ENCODE assay signal across 21 cellular contexts in genomic region chr5:123181394-123181801, GRCh38.
DNase-seq lines count a peak whose midpoint lies in the region; ATAC-seq, FAIRE-seq and TF ChIP-seq lines count a peak whose summit lies in the region.
"Had no signal": no experiment of that assay in that cellular context is flagged by ENCODE, and none has a peak within 500 bp of the region (broad histone marks: within the 10 kb centered on the region; RNA-seq: fewer than 3 reads in every experiment).

No MANE protein-coding gene starts in this region.

- intact Hi-C loops in ovary (cut with DNase I) = no loop called here

- H3K4me1 ChIP-seq in adipocyte (ENCODE audit: control insufficient read depth, insufficient read depth, low read length) = peaks cover 21% of the 10 kb centered on the region
- peaks cover 37% of the 10 kb centered on the region for H3K4me1 ChIP-seq in mesodermal cell (ENCODE audit: control insufficient read depth, insufficient read depth, low read length, poor library complexity, severe bottlenecking)
- H3K4me1 ChIP-seq in ovary (ENCODE audit: insufficient read depth) = peaks cover 2% of the 10 kb centered on the region
- H3K4me1 ChIP-seq: left lung had no signal

- WGBS in mesodermal cell (ENCODE audit: insufficient coverage in 2 of 2), 2 experiments = 86 to 87% methylated on average over 4 of the region's 5 CpGs
- 91 to 95% (median 92%) methylated on average over 5 of the region's 5 CpGs for WGBS in ovary, 3 donors

- no peak for TF ChIP-seq CTCF in D721Med (IDR thresholded peaks at IDR 0.05; ENCODE audit: insufficient read depth, missing control alignments)
- TF ChIP-seq CTCF in ovary (IDR thresholded peaks at IDR 0.05) = no peak

- TF ChIP-seq POLR2A in ovary (IDR thresholded peaks at IDR 0.05) = no peak

- no peak for TF ChIP-seq EP300 in ovary (IDR thresholded peaks at IDR 0.05)

- H3K27me3 ChIP-seq in adipocyte (replicated peaks; ENCODE audit: control insufficient read depth, insufficient read depth, low read length) = no peaks in the 10 kb centered on the region
- no peaks in the 10 kb centered on the region for H3K27me3 ChIP-seq in ovary
- H3K27me3 ChIP-seq: cardiac muscle cell, gastrocnemius medialis, left lung had no signal

- peak overlapping the region; percentile 68 for H3K27ac ChIP-seq in mesodermal cell (ENCODE audit: low read depth, low read length, severe bottlenecking)
- no peak overlapping the region for H3K27ac ChIP-seq in ovary
- H3K27ac ChIP-seq: cardiac muscle cell, gastrocnemius medialis, left lung had no signal

- H3K9ac ChIP-seq in adipocyte (ENCODE audit: low read length) = no peak overlapping the region

- no peaks in the 10 kb centered on the region for H3K36me3 ChIP-seq in adipocyte (ENCODE audit: control insufficient read depth, insufficient read depth, low read length, severe bottlenecking)
- peaks cover 6% of the 10 kb centered on the region for H3K36me3 ChIP-seq in mesodermal cell (ENCODE audit: control insufficient read depth, insufficient read depth, low read length)
- no peaks in the 10 kb centered on the region for H3K36me3 ChIP-seq in ovary
- H3K36me3 ChIP-seq: cardiac muscle cell, gastrocnemius medialis, left lung had no signal

- no peak for DNase-seq in D721Med (ENCODE audit: insufficient read length, low spot score)
- peak; percentile 37 for DNase-seq in adipocyte (ENCODE audit: low read depth)
- DNase-seq in stimulated activated CD4-positive, alpha-beta T cell treated with anti-CD3 and anti-CD28 coated beads, Interleukin-2, amount 100 ng/mL, for 48 hours = no peak
- DNase-seq in stimulated activated CD4-positive, alpha-beta T cell treated with anti-CD3 and anti-CD28 coated beads, Interleukin-2, amount 100 ng/mL, for 24 hours = no peak
- no peak for DNase-seq in NCI-H2227 (lab: John Stamatoyannopoulos, UW; ENCODE audit: unreplicated experiment)
- no peak for DNase-seq in ovary
- DNase-seq: activated naive CD8-positive, alpha-beta T cell treated with anti-CD3 and anti-CD28 coated beads, Interleukin-2, amount 50 U/mL, for 24 hours; gastrocnemius medialis; left lung; NK-92 treated with Interleukin-12 subunit alpha and Interleukin-12 subunit beta, amount 100 ng/mL, for 24 hours; small intestine; stimulated activated CD8-positive, alpha-beta memory T cell treated with anti-CD3 and anti-CD28 coated beads, Interleukin-4, amount 100 ng/mL, for 48 hours; substantia nigra; T1000 had no signal

- peak; percentile 43 for ATAC-seq in GM21786 (IDR thresholded peaks at IDR 0.05; ENCODE audit: unreplicated experiment)
- ATAC-seq: activated CD4-positive, CD25-positive, alpha-beta regulatory T cell treated with anti-CD3 and anti-CD28 coated beads, Interleukin-2, amount 50 U/mL, for 24 hours; activated naive CD8-positive, alpha-beta T cell treated with anti-CD3 and anti-CD28 coated beads, Interleukin-2, amount 50 U/mL, for 24 hours; gastrocnemius medialis; left lung had no signal

- H3K4me3 ChIP-seq in adipocyte (ENCODE audit: low read length) (no peak overlapping the region), mesodermal cell (ENCODE audit: extremely low read depth, insufficient read depth, low read length, poor library complexity, severe bottlenecking) (no peak overlapping the region), ovary (no peak overlapping the region)
- H3K4me3 ChIP-seq: cardiac muscle cell, gastrocnemius medialis, left lung had no signal

- FAIRE-seq in D721Med (lab: Jason Lieb, UNC) = peak; percentile 85
- FAIRE-seq: endothelial cell of umbilical vein, H1, RCC 7860, small intestine had no signal

- H3K9me3 ChIP-seq in adipocyte (ENCODE audit: control insufficient read depth, low read length) = no peaks in the 10 kb centered on the region
- H3K9me3 ChIP-seq in mesodermal cell (ENCODE audit: control insufficient read depth, low read length) = no peaks in the 10 kb centered on the region
- no peaks in the 10 kb centered on the region for H3K9me3 ChIP-seq in ovary
- H3K9me3 ChIP-seq: gastrocnemius medialis, left lung had no signal
